ENCODE assay signal across 3 cellular contexts in the genomic region with DNA sequence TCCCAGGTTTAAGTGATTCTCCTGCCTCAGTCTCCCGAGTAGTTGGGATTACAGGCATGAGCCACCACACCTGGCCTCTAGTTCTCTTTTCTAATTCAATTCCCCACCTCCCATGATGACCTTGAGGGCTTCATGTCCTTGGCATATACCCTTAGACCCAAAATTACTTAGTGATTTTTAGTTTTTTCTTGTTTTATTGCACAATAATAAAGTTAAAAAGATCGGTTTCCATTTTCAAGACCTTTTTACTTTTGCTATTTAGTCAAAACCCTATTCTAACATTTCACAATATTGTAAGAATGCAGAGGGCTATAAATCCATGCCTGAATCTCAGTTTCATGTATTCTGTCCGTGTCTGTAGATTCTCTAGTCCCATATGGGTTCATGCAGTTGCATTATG.
TF ChIP-seq lines count a peak whose summit lies in the region.

No MANE protein-coding gene starts in this region.

TF ChIP-seq in HepG2, 621 proteins besides CTCF, POLR2A, EP300 and RAD21:
- TF ChIP-seq HCFC1 (IDR thresholded peaks at IDR 0.05; ENCODE audit: low read depth, low read length): no peak
- TF ChIP-seq, protein P1, sequence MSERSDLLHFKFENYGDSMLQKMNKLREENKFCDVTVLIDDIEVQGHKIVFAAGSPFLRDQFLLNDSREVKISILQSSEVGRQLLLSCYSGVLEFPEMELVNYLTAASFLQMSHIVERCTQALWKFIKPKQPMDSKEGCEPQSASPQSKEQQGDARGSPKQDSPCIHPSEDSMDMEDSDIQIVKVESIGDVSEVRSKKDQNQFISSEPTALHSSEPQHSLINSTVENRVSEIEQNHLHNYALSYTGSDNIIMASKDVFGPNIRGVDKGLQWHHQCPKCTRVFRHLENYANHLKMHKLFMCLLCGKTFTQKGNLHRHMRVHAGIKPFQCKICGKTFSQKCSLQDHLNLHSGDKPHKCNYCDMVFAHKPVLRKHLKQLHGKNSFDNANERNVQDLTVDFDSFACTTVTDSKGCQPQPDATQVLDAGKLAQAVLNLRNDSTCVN (CRISPR knock-in tag; IDR thresholded peaks at IDR 0.05; ENCODE audit: borderline replicate concordance): no peak
- TF ChIP-seq HNRNPL (IDR thresholded peaks at IDR 0.05; ENCODE audit: low read depth, low read length): no peak
- TF ChIP-seq NFKBIZ (CRISPR knock-in tag; IDR thresholded peaks at IDR 0.05): no peak
- TF ChIP-seq ARNT (IDR thresholded peaks at IDR 0.05): no peak
- TF ChIP-seq CEBPB (IDR thresholded peaks at IDR 0.05; ENCODE audit: borderline replicate concordance, low read depth, low read length): peak; percentile 39; the same call in 1 of the 2 replicates

TF ChIP-seq in IMR-90, 13 proteins besides CTCF, POLR2A, EP300 and RAD21:
- TF ChIP-seq SMC3 (IDR thresholded peaks at IDR 0.05; ENCODE audit: low read depth, low read length) (no peak), CEBPB (IDR thresholded peaks at IDR 0.05; ENCODE audit: low read depth, low read length) (peak; percentile 42; the same call in 1 of the 2 replicates), BHLHE40 (IDR thresholded peaks at IDR 0.05; ENCODE audit: low read depth, low read length) (no peak), MAFK (IDR thresholded peaks at IDR 0.05; ENCODE audit: low read depth, low read length) (no peak)

TF ChIP-seq in K562, 482 proteins besides CTCF, POLR2A, EP300 and RAD21:
- TF ChIP-seq CEBPB (tag; IDR thresholded peaks at IDR 0.05): peak; percentile 73
- TF ChIP-seq, protein P2, sequence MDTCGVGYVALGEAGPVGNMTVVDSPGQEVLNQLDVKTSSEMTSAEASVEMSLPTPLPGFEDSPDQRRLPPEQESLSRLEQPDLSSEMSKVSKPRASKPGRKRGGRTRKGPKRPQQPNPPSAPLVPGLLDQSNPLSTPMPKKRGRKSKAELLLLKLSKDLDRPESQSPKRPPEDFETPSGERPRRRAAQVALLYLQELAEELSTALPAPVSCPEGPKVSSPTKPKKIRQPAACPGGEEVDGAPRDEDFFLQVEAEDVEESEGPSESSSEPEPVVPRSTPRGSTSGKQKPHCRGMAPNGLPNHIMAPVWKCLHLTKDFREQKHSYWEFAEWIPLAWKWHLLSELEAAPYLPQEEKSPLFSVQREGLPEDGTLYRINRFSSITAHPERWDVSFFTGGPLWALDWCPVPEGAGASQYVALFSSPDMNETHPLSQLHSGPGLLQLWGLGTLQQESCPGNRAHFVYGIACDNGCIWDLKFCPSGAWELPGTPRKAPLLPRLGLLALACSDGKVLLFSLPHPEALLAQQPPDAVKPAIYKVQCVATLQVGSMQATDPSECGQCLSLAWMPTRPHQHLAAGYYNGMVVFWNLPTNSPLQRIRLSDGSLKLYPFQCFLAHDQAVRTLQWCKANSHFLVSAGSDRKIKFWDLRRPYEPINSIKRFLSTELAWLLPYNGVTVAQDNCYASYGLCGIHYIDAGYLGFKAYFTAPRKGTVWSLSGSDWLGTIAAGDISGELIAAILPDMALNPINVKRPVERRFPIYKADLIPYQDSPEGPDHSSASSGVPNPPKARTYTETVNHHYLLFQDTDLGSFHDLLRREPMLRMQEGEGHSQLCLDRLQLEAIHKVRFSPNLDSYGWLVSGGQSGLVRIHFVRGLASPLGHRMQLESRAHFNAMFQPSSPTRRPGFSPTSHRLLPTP (IDR thresholded peaks at IDR 0.05; ENCODE audit: borderline replicate concordance, extremely low read depth, insufficient read length): no peak
- TF ChIP-seq CEBPG (CRISPR knock-in tag; IDR thresholded peaks at IDR 0.05): no peak
- peak in 1 of 2 experiments; percentile 78; a peak in 2 of 4 replicates for TF ChIP-seq CEBPG (tag; conservative IDR thresholded peaks at IDR 0.05 in 1 of 2, IDR thresholded peaks at IDR 0.05 in 1 of 2)
TF ChIP-seq in K562: peak in this region for 2.
